10 cellular contexts compared by ENCODE assay signal in genomic region chr2:219285894-219286425, GRCh38. TPM values are rescaled to one million over a fixed set of nuclear protein-coding genes. Genes with fewer than 3 reads are reported as not detected.
A peak's percentile ranks its signal among the peaks of the same experiment; 100 is the strongest.
DNase-seq lines count a peak whose midpoint lies in the region; ATAC-seq, FAIRE-seq and TF ChIP-seq lines count a peak whose summit lies in the region.
"Had no signal": no experiment of that assay in that cellular context is flagged by ENCODE, and none has a peak within 500 bp of the region (broad histone marks: within the 10 kb centered on the region; RNA-seq: fewer than 3 reads in every experiment).

No MANE protein-coding gene starts in this region.

- 84 to 94% (median 92%) methylated on average over 17 of the region's 17 CpGs for WGBS in small intestine, 3 donors

- H3K4me1 ChIP-seq in tibial artery (peaks cover 0 to 59% (median 31%) of the 10 kb centered on the region in 4 donors), small intestine (ENCODE audit: control insufficient read depth in 2 of 2, insufficient read depth in 1 of 2, low read depth in 1 of 2, low read length in 1 of 2) (no peaks in the 10 kb centered on the region)

- intact Hi-C loops in tibial artery (cut with DNase I; ENCODE audit: low total_unique reads), result no loop called here

- peak; percentile 11 to 36 for DNase-seq in NCI-H524 (lab: John Stamatoyannopoulos, UW)
- DNase-seq in NCI-H524 treated with DMSO at 0.1 percent for 48 hours (lab: John Stamatoyannopoulos, UW), result no peak
- DNase-seq in caudate nucleus (lab: John Stamatoyannopoulos, UW), result peak in 48 of 61 donors; percentile 30 to 89 (median 62)
- DNase-seq in iris pigment epithelial cell (ENCODE audit: low read depth), result peak; percentile 58
- DNase-seq in tibial artery, result no peak
- no peak for DNase-seq in NOMO-1 treated with dmso at 0.1 percent for 144 hours (lab: John Stamatoyannopoulos, UW; ENCODE audit: unreplicated experiment)
- DNase-seq in small intestine, result no peak
- DNase-seq: ACHN had no signal

- ATAC-seq in GM21825 (IDR thresholded peaks at IDR 0.05; ENCODE audit: unreplicated experiment), result no peak

- H3K27ac ChIP-seq in caudate nucleus (ENCODE audit: low read depth, low read length) (peak overlapping the region; percentile 89), tibial artery (peak overlapping the region; percentile 54 to 67), small intestine (ENCODE audit: low read depth in 1 of 2, low read length in 1 of 2) (no peak overlapping the region)

- H3K36me3 ChIP-seq in tibial artery (peaks cover 39 to 59% (median 53%) of the 10 kb centered on the region in 3 donors), small intestine (ENCODE audit: control insufficient read depth in 2 of 2, insufficient read depth in 2 of 2, low read length in 2 of 2) (peaks cover 7 to 9% of the 10 kb centered on the region in 2 donors)

- H3K4me3 ChIP-seq in tibial artery, result no peak overlapping the region
- H3K4me3 ChIP-seq in small intestine (ENCODE audit: low read depth in 1 of 2, low read length in 2 of 2), result no peak overlapping the region

- no peak for TF ChIP-seq CTCF in tibial artery (IDR thresholded peaks at IDR 0.05)

- FAIRE-seq in small intestine (lab: Jason Lieb, UNC), result no peak
- FAIRE-seq: GM19239 had no signal

- H3K9me3 ChIP-seq in tibial artery (no peaks in the 10 kb centered on the region), small intestine (ENCODE audit: control insufficient read depth, low read depth) (no peaks in the 10 kb centered on the region)

- H3K27me3 ChIP-seq in tibial artery (no peaks in the 10 kb centered on the region), small intestine (ENCODE audit: control insufficient read depth in 2 of 2, insufficient read depth in 2 of 2, low read length in 2 of 2) (no peaks in the 10 kb centered on the region)

RNA-seq across cellular contexts. Expression of gene DNAJB2, which starts 6.8 kb away (rescaled TPM):
- 10 to 100 TPM; 54.3 to 65.8 (median 61.1) TPM for polyA plus RNA-seq in small intestine

RNA-seq across cellular contexts. Expression of gene PTPRN, which starts 23.2 kb away (rescaled TPM):
- 1 to 10 TPM in 2 of 3 donors, not detected in 1; 1.6 to 9.4 TPM for polyA plus RNA-seq in small intestine

RNA-seq across cellular contexts. Expression of gene TUBA4A, which starts 32.2 kb away (rescaled TPM):
- polyA plus RNA-seq in small intestine, result 10 to 100 TPM; 42.2 to 62.0 (median 57.5) TPM

RNA-seq across cellular contexts. Expression of gene TUBA4B, which starts 32.9 kb away (rescaled TPM):
- under 1 TPM in 2 of 3 donors, not detected in 1; 0.06 to 0.67 TPM for polyA plus RNA-seq in small intestine

RNA-seq across cellular contexts. Expression of gene STK16, which starts 40.7 kb away (rescaled TPM):
- polyA plus RNA-seq in small intestine, result 10 to 100 TPM; 31.1 to 53.4 (median 44.5) TPM

Comparison
In these comparisons a context has a peak if more than half of its experiments do, and no peak if none do; other contexts are left out.
1. DNase-seq: peak in NCI-H524 (2 of 2), caudate nucleus (48 of 61) and iris pigment epithelial cell (single experiment); none in NCI-H524 treated with DMSO at 0.1 percent for 48 hours (single experiment), tibial artery (0 of 2), NOMO-1 treated with dmso at 0.1 percent for 144 hours (single experiment) and small intestine (single experiment).
2. H3K27ac ChIP-seq: peak in caudate nucleus (single experiment) and tibial artery (2 of 2); none in small intestine (0 of 2).